In the genomic region with DNA sequence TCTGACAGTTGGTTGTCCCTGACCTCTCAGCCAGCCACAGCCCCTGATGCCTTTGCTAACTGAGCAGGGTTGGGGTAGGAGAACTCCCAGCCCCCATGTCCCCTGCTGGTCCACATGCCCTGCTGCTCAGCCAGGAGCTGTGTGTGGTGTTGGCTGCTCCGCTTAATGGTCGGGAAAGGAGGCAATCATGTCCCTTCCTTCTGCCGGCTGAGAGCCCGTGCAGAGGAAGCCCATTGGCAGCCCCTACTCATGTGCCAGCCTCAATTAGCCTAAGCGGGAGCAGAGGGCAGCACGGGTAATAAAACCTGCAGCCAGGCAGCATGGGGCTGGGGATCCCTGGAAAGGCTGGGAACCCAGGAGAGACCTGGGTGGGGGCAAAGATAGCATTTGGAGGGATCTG, we compare ENCODE assay signal across 1 cellular context.
TF ChIP-seq lines count a peak whose summit lies in the region.

No MANE protein-coding gene starts in this region.

TF ChIP-seq in WTC11, 78 proteins besides CTCF, POLR2A, EP300 and RAD21 (continued from another document):
- TF ChIP-seq, protein P1, sequence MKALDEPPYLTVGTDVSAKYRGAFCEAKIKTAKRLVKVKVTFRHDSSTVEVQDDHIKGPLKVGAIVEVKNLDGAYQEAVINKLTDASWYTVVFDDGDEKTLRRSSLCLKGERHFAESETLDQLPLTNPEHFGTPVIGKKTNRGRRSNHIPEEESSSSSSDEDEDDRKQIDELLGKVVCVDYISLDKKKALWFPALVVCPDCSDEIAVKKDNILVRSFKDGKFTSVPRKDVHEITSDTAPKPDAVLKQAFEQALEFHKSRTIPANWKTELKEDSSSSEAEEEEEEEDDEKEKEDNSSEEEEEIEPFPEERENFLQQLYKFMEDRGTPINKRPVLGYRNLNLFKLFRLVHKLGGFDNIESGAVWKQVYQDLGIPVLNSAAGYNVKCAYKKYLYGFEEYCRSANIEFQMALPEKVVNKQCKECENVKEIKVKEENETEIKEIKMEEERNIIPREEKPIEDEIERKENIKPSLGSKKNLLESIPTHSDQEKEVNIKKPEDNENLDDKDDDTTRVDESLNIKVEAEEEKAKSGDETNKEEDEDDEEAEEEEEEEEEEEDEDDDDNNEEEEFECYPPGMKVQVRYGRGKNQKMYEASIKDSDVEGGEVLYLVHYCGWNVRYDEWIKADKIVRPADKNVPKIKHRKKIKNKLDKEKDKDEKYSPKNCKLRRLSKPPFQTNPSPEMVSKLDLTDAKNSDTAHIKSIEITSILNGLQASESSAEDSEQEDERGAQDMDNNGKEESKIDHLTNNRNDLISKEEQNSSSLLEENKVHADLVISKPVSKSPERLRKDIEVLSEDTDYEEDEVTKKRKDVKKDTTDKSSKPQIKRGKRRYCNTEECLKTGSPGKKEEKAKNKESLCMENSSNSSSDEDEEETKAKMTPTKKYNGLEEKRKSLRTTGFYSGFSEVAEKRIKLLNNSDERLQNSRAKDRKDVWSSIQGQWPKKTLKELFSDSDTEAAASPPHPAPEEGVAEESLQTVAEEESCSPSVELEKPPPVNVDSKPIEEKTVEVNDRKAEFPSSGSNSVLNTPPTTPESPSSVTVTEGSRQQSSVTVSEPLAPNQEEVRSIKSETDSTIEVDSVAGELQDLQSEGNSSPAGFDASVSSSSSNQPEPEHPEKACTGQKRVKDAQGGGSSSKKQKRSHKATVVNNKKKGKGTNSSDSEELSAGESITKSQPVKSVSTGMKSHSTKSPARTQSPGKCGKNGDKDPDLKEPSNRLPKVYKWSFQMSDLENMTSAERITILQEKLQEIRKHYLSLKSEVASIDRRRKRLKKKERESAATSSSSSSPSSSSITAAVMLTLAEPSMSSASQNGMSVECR (CRISPR knock-in tag; IDR thresholded peaks at IDR 0.05; ENCODE audit: borderline replicate concordance) = no peak
- TF ChIP-seq, protein P2, sequence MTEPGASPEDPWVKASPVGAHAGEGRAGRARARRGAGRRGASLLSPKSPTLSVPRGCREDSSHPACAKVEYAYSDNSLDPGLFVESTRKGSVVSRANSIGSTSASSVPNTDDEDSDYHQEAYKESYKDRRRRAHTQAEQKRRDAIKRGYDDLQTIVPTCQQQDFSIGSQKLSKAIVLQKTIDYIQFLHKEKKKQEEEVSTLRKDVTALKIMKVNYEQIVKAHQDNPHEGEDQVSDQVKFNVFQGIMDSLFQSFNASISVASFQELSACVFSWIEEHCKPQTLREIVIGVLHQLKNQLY (CRISPR knock-in tag; IDR thresholded peaks at IDR 0.05) = no peak
- TF ChIP-seq TEAD4 (CRISPR knock-in tag; IDR thresholded peaks at IDR 0.05) = no peak
